ENCODE assay signal across 8 cellular contexts in the genomic region with DNA sequence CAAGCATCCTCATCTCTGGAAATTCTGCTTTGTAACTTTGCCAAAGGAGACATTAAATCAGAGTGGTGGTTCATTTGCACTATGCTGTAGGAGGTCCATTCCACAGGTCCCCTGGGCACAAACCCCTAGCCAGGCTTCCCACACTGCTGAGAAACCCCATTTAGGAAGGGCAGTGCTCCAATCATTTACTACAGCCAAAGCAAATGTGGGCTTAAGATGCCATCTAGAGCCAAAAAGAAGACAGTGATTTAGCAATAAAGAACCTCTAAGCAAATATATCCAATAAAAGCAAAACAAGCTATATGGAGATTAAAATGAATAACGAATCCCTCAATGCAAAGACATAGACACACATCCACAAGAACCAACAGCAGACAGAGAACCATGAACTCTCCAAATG.
DNase-seq lines count a peak whose midpoint lies in the region; ATAC-seq and TF ChIP-seq lines count a peak whose summit lies in the region.
"Had no signal": no experiment of that assay in that cellular context is flagged by ENCODE, and none has a peak within 500 bp of the region (broad histone marks: within the 10 kb centered on the region; RNA-seq: fewer than 3 reads in every experiment).

No MANE protein-coding gene starts in this region.

- no peak for TF ChIP-seq EP300 in tibial nerve (IDR thresholded peaks at IDR 0.05)

- BruUV-seq in MCF 10A (replicated peaks; lab: Mats Ljungman, UMichigan): no TSS peak

- 63 to 64% methylated on average over 1 of the region's 1 CpG for WGBS in tibial nerve, 2 donors

- H3K4me1 Mint-ChIP-seq in MCF 10A (ENCODE audit: insufficient read depth, unreplicated experiment) (no peaks in the 10 kb centered on the region), neural crest cell (no peaks in the 10 kb centered on the region)

- H3K4me3 Mint-ChIP-seq in MCF 10A (ENCODE audit: unreplicated experiment) (no peak overlapping the region), neural crest cell (no peak overlapping the region)

- peaks cover 0 to 48% (median 0%) of the 10 kb centered on the region in 4 donors for H3K9me3 ChIP-seq in tibial nerve

- H3K36me3 ChIP-seq in tibial nerve: no peaks in the 10 kb centered on the region

- CTCF ChIA-PET in MCF 10A (lab: Yijun Ruan, JAX): interaction anchor here (0.5 to 6.9 kb wide), 51 partner anchors 11 to 780 kb away, joined by 3 to 89 read pairs (median 3); a partner anchor contains a TSS

- intact Hi-C loops in MCF 10A (cut with micrococcal nuclease): loop anchor here (1.0 to 10.0 kb wide), 5 partner anchors 175 to 779 kb away; a partner anchor contains a TSS

- no peak for TF ChIP-seq POLR2A in tibial nerve (IDR thresholded peaks at IDR 0.05)

- no peak overlapping the region for H3K27ac ChIP-seq in tibial nerve

- H3K27me3 Mint-ChIP-seq in MCF 10A (ENCODE audit: insufficient read depth, unreplicated experiment) (peaks cover 67% of the 10 kb centered on the region), neural crest cell (ENCODE audit: low read depth) (peaks cover 15% of the 10 kb centered on the region)

- POLR2A ChIA-PET in MCF 10A (lab: Yijun Ruan, JAX): interaction anchor here (0.7 kb wide), 1 partner anchor 350 kb away, joined by 5 read pairs; no protein-coding TSS in a partner anchor

- DNase-seq in GM04503 (ENCODE audit: low read depth) (peak; percentile 6), M059J (ENCODE audit: low read depth) (peak; percentile 49), MCF 10A (ENCODE audit: unreplicated experiment) (peak; percentile 43), neural crest cell (ENCODE audit: low read depth, low spot score) (no peak), T-helper 9 cell (no peak), tibial nerve (ENCODE audit: low spot score in 2 of 2) (no peak)

- no peak for ATAC-seq in GM21447 (IDR thresholded peaks at IDR 0.05; ENCODE audit: unreplicated experiment)
- ATAC-seq: Right ventricle myocardium inferior had no signal

- H3K9me3 Mint-ChIP-seq in MCF 10A (ENCODE audit: unreplicated experiment) (peaks cover 23% of the 10 kb centered on the region), neural crest cell (peaks cover 15% of the 10 kb centered on the region)

- no peak overlapping the region for H3K27ac Mint-ChIP-seq in MCF 10A (ENCODE audit: low read depth, unreplicated experiment)
- no peak overlapping the region for H3K27ac Mint-ChIP-seq in neural crest cell (ENCODE audit: unreplicated experiment)

- H3K4me3 ChIP-seq in tibial nerve: no peak overlapping the region

- no peaks in the 10 kb centered on the region for H3K36me3 Mint-ChIP-seq in MCF 10A (ENCODE audit: insufficient read depth, unreplicated experiment)
- H3K36me3 Mint-ChIP-seq in neural crest cell (ENCODE audit: low read depth): peaks cover 4% of the 10 kb centered on the region

- H3K27me3 ChIP-seq in tibial nerve: no peaks in the 10 kb centered on the region

- no peaks in the 10 kb centered on the region for H3K4me1 ChIP-seq in tibial nerve

- TF ChIP-seq CTCF in MCF 10A (IDR thresholded peaks at IDR 0.05; ENCODE audit: unreplicated experiment) (peak; percentile 48), neural crest cell (conservative IDR thresholded peaks at IDR 0.05) (peak; percentile 59), tibial nerve (IDR thresholded peaks at IDR 0.05) (no peak)

Comparison
In these comparisons a context has a peak if more than half of its experiments do, and no peak if none do; other contexts are left out.
1. DNase-seq: peak in GM04503 (single experiment), M059J (single experiment) and MCF 10A (single experiment); none in neural crest cell (single experiment), T-helper 9 cell (single experiment) and tibial nerve (0 of 2).
2. CTCF ChIP-seq: peak in MCF 10A (single experiment) and neural crest cell (single experiment); none in tibial nerve (0 of 5).